Comparison of ENCODE assay signal across 10 cellular contexts in genomic region chr3:62818347-62818746, GRCh38.
DNase-seq lines count a peak whose midpoint lies in the region; ATAC-seq and TF ChIP-seq lines count a peak whose summit lies in the region.
"Had no signal": no experiment of that assay in that cellular context is flagged by ENCODE, and none has a peak within 500 bp of the region (broad histone marks: within the 10 kb centered on the region; RNA-seq: fewer than 3 reads in every experiment).

No MANE protein-coding gene starts in this region.

- TF ChIP-seq CTCF in DND-41 (IDR thresholded peaks at IDR 0.05; ENCODE audit: borderline replicate concordance, extremely low read depth, low read length, poor library complexity, severe bottlenecking), result no peak

- H3K4me2 ChIP-seq in DND-41 (ENCODE audit: insufficient read depth, low read length), result no peak overlapping the region

- no peaks in the 10 kb centered on the region for H3K79me2 ChIP-seq in DND-41 (ENCODE audit: insufficient read depth, low read length)

- H3K9ac ChIP-seq in DND-41 (ENCODE audit: low read depth, low read length), result no peak overlapping the region

- no peaks in the 10 kb centered on the region for H4K20me1 ChIP-seq in DND-41 (ENCODE audit: insufficient read depth, low read length)

- H2AFZ ChIP-seq in DND-41 (ENCODE audit: low read depth, low read length), result no peak overlapping the region

- no peak overlapping the region for H3K4me3 ChIP-seq in DND-41 (ENCODE audit: low read depth in 1 of 2, low read length in 2 of 2)

- H3K27ac ChIP-seq in DND-41 (ENCODE audit: low read length), result no peak overlapping the region

- H3K4me1 ChIP-seq in DND-41 (ENCODE audit: insufficient read depth, low read length), result peaks cover 31% of the 10 kb centered on the region

- DNase-seq in DND-41, result no peak
- DNase-seq in activated effector memory CD4-positive, alpha-beta T cell treated with Interleukin-2 at 50 U/mL for 16 hours, result no peak
- DNase-seq in stimulated activated CD4-positive, alpha-beta T cell treated with anti-CD3 and anti-CD28 coated beads, Interleukin-2, amount 100 ng/mL, for 48 hours, result no peak
- no peak for DNase-seq in SHP77 treated with DMSO at 0.1 percent for 48 hours (lab: John Stamatoyannopoulos, UW)
- DNase-seq: nephron progenitor cell had no signal

- no peaks in the 10 kb centered on the region for H3K27me3 ChIP-seq in DND-41 (ENCODE audit: insufficient read depth, low read length, poor library complexity)

- H3K36me3 ChIP-seq in DND-41 (ENCODE audit: insufficient read depth, low read length), result no peaks in the 10 kb centered on the region

- no peaks in the 10 kb centered on the region for H3K9me3 ChIP-seq in DND-41 (ENCODE audit: insufficient read depth, low read length, severe bottlenecking)

- ATAC-seq in DND-41 (ENCODE audit: insufficient read depth, low read depth) (peak; percentile 61), GM19324 (IDR thresholded peaks at IDR 0.05; ENCODE audit: low FRiP score, unreplicated experiment) (peak; percentile 89), HG02678 (IDR thresholded peaks at IDR 0.05; ENCODE audit: unreplicated experiment) (peak; percentile 91), HG03442 (IDR thresholded peaks at IDR 0.05; ENCODE audit: unreplicated experiment) (peak; percentile 76), HG02970 (IDR thresholded peaks at IDR 0.05; ENCODE audit: low FRiP score, unreplicated experiment) (no peak)
- ATAC-seq: stimulated activated effector memory CD8-positive, alpha-beta T cell treated with anti-CD3 and anti-CD28 coated beads, Interleukin-12 subunit alpha, Interleukin-12 subunit beta, amount 100 ng/mL, for 72 hours had no signal
